ENCODE assay signal across 8 cellular contexts in the genomic region with DNA sequence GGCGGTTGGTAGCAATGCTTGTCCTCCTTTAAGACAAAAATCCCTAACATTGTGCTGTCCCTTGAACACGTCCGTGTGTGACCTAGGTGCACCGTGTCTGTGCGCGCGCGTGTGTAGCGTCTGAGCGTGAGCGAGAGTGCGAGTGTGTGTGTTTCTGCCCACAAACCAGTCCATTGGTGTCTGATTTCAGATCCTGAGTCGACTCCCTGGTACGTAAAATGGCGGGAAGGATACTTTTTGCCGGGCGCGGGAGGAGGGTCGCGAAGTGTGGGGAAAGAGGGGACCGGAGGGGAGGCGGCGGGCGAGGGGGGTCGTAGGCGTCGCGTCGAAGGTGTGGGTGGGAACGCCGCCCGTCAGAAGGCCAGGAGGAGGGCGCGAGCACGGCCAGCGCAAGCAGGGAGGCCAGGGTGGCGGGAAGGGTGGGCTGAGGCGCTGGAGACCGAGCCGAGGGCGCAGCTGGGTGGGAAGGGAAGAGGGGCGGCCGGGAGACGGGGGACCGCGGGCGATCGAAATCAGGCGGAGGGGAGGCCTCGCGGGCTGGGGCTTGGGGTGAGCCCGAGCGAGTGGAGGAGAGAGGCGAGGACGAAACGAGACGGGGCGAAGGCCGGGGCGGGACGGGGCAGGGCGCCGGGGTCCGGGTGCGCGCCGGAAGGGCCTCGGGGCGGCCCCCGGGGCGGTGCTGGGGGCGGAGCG. TPM values are rescaled to one million over a fixed set of nuclear protein-coding genes. Genes with fewer than 3 reads are reported as not detected.
A peak's percentile ranks its signal among the peaks of the same experiment; 100 is the strongest.
DNase-seq lines count a peak whose midpoint lies in the region; ATAC-seq and TF ChIP-seq lines count a peak whose summit lies in the region.

No MANE protein-coding gene starts in this region.

- H3K4me1 ChIP-seq in esophagus muscularis mucosa: peaks cover 31 to 36% (median 32%) of the 10 kb centered on the region in 4 donors

- intact Hi-C loops in activated CD4-positive, alpha-beta T cell treated with anti-CD3 and anti-CD28 coated beads, Interleukin-2, amount 10 ng/mL, durations not matched to agents 24 days and 14 days (cut with micrococcal nuclease): loop anchor here (1.0 to 10.0 kb wide), 3 partner anchors 12 to 675 kb away; partner anchors contain the start of gene CRHBP
- intact Hi-C loops in esophagus muscularis mucosa (cut with DNase I): no loop called here

- peak overlapping the region; percentile 67 for H3K27ac Mint-ChIP-seq in activated CD4-positive, alpha-beta T cell treated with anti-CD3 and anti-CD28 coated beads, Interleukin-2, amount 10 ng/mL, durations not matched to agents 24 days and 14 days
- H3K27ac Mint-ChIP-seq in stimulated activated naive CD8-positive, alpha-beta T cell treated with anti-CD3 and anti-CD28 coated beads, Interleukin-15, Interleukin-2, amounts not matched to agents 100 ng/mL and 50 ng/mL, for 24 hours: peak overlapping the region; percentile 36

- no peak for TF ChIP-seq CTCF in esophagus muscularis mucosa (IDR thresholded peaks at IDR 0.05)

- TF ChIP-seq EP300 in esophagus muscularis mucosa (IDR thresholded peaks at IDR 0.05): no peak

- peaks cover 14 to 95% (median 73%) of the 10 kb centered on the region in 4 donors for H3K27me3 ChIP-seq in esophagus muscularis mucosa

- no peaks in the 10 kb centered on the region for H3K9me3 ChIP-seq in esophagus muscularis mucosa

- peaks cover 72% of the 10 kb centered on the region for H3K27me3 Mint-ChIP-seq in activated CD4-positive, alpha-beta T cell treated with anti-CD3 and anti-CD28 coated beads, Interleukin-2, amount 10 ng/mL, durations not matched to agents 24 days and 14 days
- peaks cover 80% of the 10 kb centered on the region for H3K27me3 Mint-ChIP-seq in stimulated activated naive CD8-positive, alpha-beta T cell treated with anti-CD3 and anti-CD28 coated beads, Interleukin-15, Interleukin-2, amounts not matched to agents 100 ng/mL and 50 ng/mL, for 24 hours

- no peaks in the 10 kb centered on the region for H3K36me3 ChIP-seq in esophagus muscularis mucosa

- H3K4me3 Mint-ChIP-seq in activated CD4-positive, alpha-beta T cell treated with anti-CD3 and anti-CD28 coated beads, Interleukin-2, amount 10 ng/mL, durations not matched to agents 24 days and 14 days: peak overlapping the region; percentile 84
- H3K4me3 Mint-ChIP-seq in stimulated activated naive CD8-positive, alpha-beta T cell treated with anti-CD3 and anti-CD28 coated beads, Interleukin-15, Interleukin-2, amounts not matched to agents 100 ng/mL and 50 ng/mL, for 24 hours: peak overlapping the region; percentile 71

- TF ChIP-seq POLR2A in esophagus muscularis mucosa (IDR thresholded peaks at IDR 0.05; ENCODE audit: low read depth): no peak

- no peak for ATAC-seq in HG02981 (IDR thresholded peaks at IDR 0.05; ENCODE audit: unreplicated experiment)

- H3K4me3 ChIP-seq in esophagus muscularis mucosa: peak overlapping the region; percentile 48 to 57 (median 51)

- H3K36me3 Mint-ChIP-seq in activated CD4-positive, alpha-beta T cell treated with anti-CD3 and anti-CD28 coated beads, Interleukin-2, amount 10 ng/mL, durations not matched to agents 24 days and 14 days (ENCODE audit: low read depth): peaks cover 7% of the 10 kb centered on the region
- H3K36me3 Mint-ChIP-seq in stimulated activated naive CD8-positive, alpha-beta T cell treated with anti-CD3 and anti-CD28 coated beads, Interleukin-15, Interleukin-2, amounts not matched to agents 100 ng/mL and 50 ng/mL, for 24 hours (ENCODE audit: low read depth): peaks cover 8% of the 10 kb centered on the region

- no peak overlapping the region for H3K27ac ChIP-seq in esophagus muscularis mucosa (replicated peaks in 1 of 4)

- peak; percentile 64 for DNase-seq in activated CD4-positive, alpha-beta T cell treated with anti-CD3 and anti-CD28 coated beads, Interleukin-2, amount 10 ng/mL, durations not matched to agents 24 days and 14 days
- DNase-seq in activated CD4-positive, alpha-beta T cell treated with anti-CD3 and anti-CD28 coated beads for 4 hours: no peak
- peak; percentile 46 for DNase-seq in NCI-H774 (lab: John Stamatoyannopoulos, UW)
- DNase-seq in esophagus muscularis mucosa (ENCODE audit: extremely low spot score): peak; percentile 72
- DNase-seq in middle frontal gyrus (ENCODE audit: extremely low spot score, low spot score): no peak
- no peak for DNase-seq in GM19238 (ENCODE audit: insufficient read length, low spot score)

- peaks cover 19% of the 10 kb centered on the region for H3K9me3 Mint-ChIP-seq in activated CD4-positive, alpha-beta T cell treated with anti-CD3 and anti-CD28 coated beads, Interleukin-2, amount 10 ng/mL, durations not matched to agents 24 days and 14 days
- peaks cover 13% of the 10 kb centered on the region for H3K9me3 Mint-ChIP-seq in stimulated activated naive CD8-positive, alpha-beta T cell treated with anti-CD3 and anti-CD28 coated beads, Interleukin-15, Interleukin-2, amounts not matched to agents 100 ng/mL and 50 ng/mL, for 24 hours

- 2% methylated on average over 44 of the region's 73 CpGs for WGBS in esophagus muscularis mucosa

- peaks cover 14% of the 10 kb centered on the region for H3K4me1 Mint-ChIP-seq in activated CD4-positive, alpha-beta T cell treated with anti-CD3 and anti-CD28 coated beads, Interleukin-2, amount 10 ng/mL, durations not matched to agents 24 days and 14 days
- peaks cover 26% of the 10 kb centered on the region for H3K4me1 Mint-ChIP-seq in stimulated activated naive CD8-positive, alpha-beta T cell treated with anti-CD3 and anti-CD28 coated beads, Interleukin-15, Interleukin-2, amounts not matched to agents 100 ng/mL and 50 ng/mL, for 24 hours (ENCODE audit: low read depth)

RNA-seq across cellular contexts. Expression of gene OTP, which starts 8.8 kb away (rescaled TPM):
- not detected in 2 replicates for total RNA-seq in activated CD4-positive, alpha-beta T cell treated with anti-CD3 and anti-CD28 coated beads, Interleukin-2, amount 10 ng/mL, durations not matched to agents 24 days and 14 days
- total RNA-seq in esophagus muscularis mucosa: not detected

Comparison
In these comparisons a context has a peak if more than half of its experiments do, and no peak if none do; other contexts are left out.
1. DNase-seq: peak in activated CD4-positive, alpha-beta T cell treated with anti-CD3 and anti-CD28 coated beads, Interleukin-2, amount 10 ng/mL, durations not matched to agents 24 days and 14 days (single experiment), NCI-H774 (single experiment) and esophagus muscularis mucosa (single experiment); none in activated CD4-positive, alpha-beta T cell treated with anti-CD3 and anti-CD28 coated beads for 4 hours (0 of 2), middle frontal gyrus (single experiment) and GM19238 (single experiment).